1 cellular context compared by ENCODE assay signal in the genomic region with DNA sequence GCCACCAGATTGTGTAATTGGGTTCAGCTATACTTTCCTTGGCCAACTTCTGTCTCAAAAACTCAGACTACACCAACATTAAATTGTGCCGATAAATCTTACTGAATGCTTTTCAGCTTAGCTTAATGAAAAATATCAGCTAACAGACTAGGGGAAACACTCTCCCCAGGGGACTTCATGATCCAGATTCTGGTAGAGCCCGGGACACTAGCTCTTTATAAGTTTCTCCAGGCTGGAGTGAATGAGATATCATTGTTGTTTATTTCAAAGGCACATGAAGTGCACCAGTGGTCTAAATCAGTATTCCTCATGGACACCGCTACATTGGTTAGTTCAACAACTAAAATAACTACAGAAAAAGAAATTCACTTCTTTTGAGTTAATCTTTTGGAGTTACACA.
TF ChIP-seq lines count a peak whose summit lies in the region.

No MANE protein-coding gene starts in this region.

TF ChIP-seq in IMR-90, 13 proteins besides CTCF, POLR2A, EP300 and RAD21:
- no peak for TF ChIP-seq MAZ (IDR thresholded peaks at IDR 0.05; ENCODE audit: borderline replicate concordance, low read depth, low read length)
- no peak for TF ChIP-seq RFX5 (IDR thresholded peaks at IDR 0.05; ENCODE audit: low read depth, low read length)
- no peak for TF ChIP-seq SMC3 (IDR thresholded peaks at IDR 0.05; ENCODE audit: low read depth, low read length)
- TF ChIP-seq, protein P1, sequence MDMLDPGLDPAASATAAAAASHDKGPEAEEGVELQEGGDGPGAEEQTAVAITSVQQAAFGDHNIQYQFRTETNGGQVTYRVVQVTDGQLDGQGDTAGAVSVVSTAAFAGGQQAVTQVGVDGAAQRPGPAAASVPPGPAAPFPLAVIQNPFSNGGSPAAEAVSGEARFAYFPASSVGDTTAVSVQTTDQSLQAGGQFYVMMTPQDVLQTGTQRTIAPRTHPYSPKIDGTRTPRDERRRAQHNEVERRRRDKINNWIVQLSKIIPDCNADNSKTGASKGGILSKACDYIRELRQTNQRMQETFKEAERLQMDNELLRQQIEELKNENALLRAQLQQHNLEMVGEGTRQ (IDR thresholded peaks at IDR 0.05; ENCODE audit: low read depth, low read length), result no peak
- TF ChIP-seq MXI1 (IDR thresholded peaks at IDR 0.05; ENCODE audit: borderline replicate concordance, low read depth, low read length), result no peak
- TF ChIP-seq NFE2L2 (IDR thresholded peaks at IDR 0.05; ENCODE audit: low read depth, low read length), result no peak
- TF ChIP-seq BHLHE40 (IDR thresholded peaks at IDR 0.05; ENCODE audit: low read depth, low read length), result no peak
- TF ChIP-seq CEBPB (IDR thresholded peaks at IDR 0.05; ENCODE audit: low read depth, low read length), result no peak
- TF ChIP-seq RCOR1 (IDR thresholded peaks at IDR 0.05; ENCODE audit: insufficient replicate concordance, low read length), result no peak
- no peak for TF ChIP-seq CHD1 (IDR thresholded peaks at IDR 0.05; ENCODE audit: low read depth, low read length)
- TF ChIP-seq FOS (IDR thresholded peaks at IDR 0.05; ENCODE audit: low read depth, low read length), result no peak
- TF ChIP-seq MAFK (IDR thresholded peaks at IDR 0.05; ENCODE audit: low read depth, low read length), result no peak
- TF ChIP-seq, protein P2, sequence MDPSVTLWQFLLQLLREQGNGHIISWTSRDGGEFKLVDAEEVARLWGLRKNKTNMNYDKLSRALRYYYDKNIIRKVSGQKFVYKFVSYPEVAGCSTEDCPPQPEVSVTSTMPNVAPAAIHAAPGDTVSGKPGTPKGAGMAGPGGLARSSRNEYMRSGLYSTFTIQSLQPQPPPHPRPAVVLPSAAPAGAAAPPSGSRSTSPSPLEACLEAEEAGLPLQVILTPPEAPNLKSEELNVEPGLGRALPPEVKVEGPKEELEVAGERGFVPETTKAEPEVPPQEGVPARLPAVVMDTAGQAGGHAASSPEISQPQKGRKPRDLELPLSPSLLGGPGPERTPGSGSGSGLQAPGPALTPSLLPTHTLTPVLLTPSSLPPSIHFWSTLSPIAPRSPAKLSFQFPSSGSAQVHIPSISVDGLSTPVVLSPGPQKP (IDR thresholded peaks at IDR 0.05; ENCODE audit: borderline replicate concordance, low read depth, low read length), result no peak
